In the genomic region with DNA sequence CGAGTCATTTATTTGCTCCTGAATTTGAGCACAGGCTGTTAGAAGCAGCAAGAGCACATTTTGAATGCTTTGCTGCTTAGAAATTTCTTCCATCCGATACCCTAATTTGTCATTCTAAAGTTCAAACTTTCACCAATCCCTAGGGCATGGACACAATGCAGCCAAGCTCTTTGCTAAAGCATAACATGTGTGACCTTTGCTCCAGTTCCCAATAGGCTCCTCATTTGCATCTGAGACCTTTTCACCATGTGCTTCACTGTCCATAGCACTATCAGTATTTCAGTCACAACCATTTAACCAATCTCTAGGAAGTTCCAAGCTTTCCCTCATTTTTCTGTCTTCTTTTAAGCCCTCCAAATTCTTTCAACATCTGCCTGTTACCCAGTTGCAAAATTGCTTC, we compare ENCODE assay signal across 25 cellular contexts.
"Had no signal": no experiment of that assay in that cellular context is flagged by ENCODE, and none has a peak within 500 bp of the region (broad histone marks: within the 10 kb centered on the region; RNA-seq: fewer than 3 reads in every experiment).

No MANE protein-coding gene starts in this region.

- H3K36me3 ChIP-seq: MG63 had no signal

- ATAC-seq: Panc1, PC-3 had no signal

- H3K4me2 ChIP-seq: SK-N-SH had no signal

- H3K9me3 ChIP-seq: MG63, SK-N-SH had no signal

- DNase-seq: IMR-90, Karpas-422, KG1, MG63, NCI-H1092, NCI-H1105 treated with DMSO at 0.1 percent for 48 hours, NCI-H1417 treated with DMSO at 0.1 percent for 48 hours, NCI-H146, NCI-H1694 treated with DMSO at 0.1 percent for 48 hours, NCI-H1930, NCI-H2081, NCI-H2107, NCI-H2171, NCI-H226, NCI-H446, NCI-H510A, NCI-H524 treated with DMSO at 0.1 percent for 48 hours, NCI-H69, NCI-H774, PC-3, SHP77, SK-N-SH, T-helper 1 cell had no signal

- H3K27ac ChIP-seq: RWPE1 had no signal

- H3K9ac ChIP-seq: SK-N-SH had no signal

- H3K27me3 ChIP-seq: MG63 had no signal

- H3K4me3 ChIP-seq: MG63 had no signal
